1 cellular context compared by ENCODE assay signal in genomic region chr11:114556135-114556534, GRCh38.
TF ChIP-seq lines count a peak whose summit lies in the region.

No MANE protein-coding gene starts in this region.

TF ChIP-seq in H1, 55 proteins besides CTCF, POLR2A, EP300 and RAD21 (continued from another document):
- no peak for TF ChIP-seq POU5F1 (IDR thresholded peaks at IDR 0.05; ENCODE audit: low read depth, low read length)
- no peak for TF ChIP-seq CEBPB (IDR thresholded peaks at IDR 0.05; ENCODE audit: low read depth, low read length)
- TF ChIP-seq PHF8 (conservative IDR thresholded peaks at IDR 0.05; ENCODE audit: low read depth, low read length), result no peak
- no peak for TF ChIP-seq SRF (IDR thresholded peaks at IDR 0.05; ENCODE audit: low read depth, low read length)
- no peak for TF ChIP-seq E2F6 (IDR thresholded peaks at IDR 0.05)
TF ChIP-seq in H1: peak in this region for 0.
